1 cellular context compared by ENCODE assay signal in the genomic region with DNA sequence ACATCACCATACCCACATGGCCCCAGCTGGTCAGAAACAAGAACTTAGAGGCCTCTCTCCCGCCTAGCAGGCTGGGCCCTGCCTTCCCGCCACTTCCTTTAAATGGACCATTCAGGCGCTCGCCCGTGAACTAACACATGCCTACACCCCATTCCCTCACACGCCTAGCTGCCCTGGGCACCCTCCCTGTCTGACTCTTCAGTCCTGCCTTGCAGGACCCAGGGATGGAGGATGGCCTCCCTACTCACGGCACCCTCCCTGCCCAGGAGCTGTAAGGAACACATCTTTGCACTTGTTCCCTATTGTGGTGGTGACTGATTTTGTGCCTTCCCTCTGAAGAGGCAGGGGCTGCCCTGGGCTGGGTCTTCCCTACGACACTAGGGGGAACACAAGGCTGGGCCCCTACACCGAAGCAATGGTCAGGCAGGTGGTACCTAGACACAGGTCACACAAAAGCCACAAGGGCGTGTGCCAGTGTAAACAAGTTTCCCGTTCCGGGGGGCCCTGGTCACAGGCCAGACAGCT.
TF ChIP-seq lines count a peak whose summit lies in the region.

No MANE protein-coding gene starts in this region.

TF ChIP-seq in H1, 55 proteins besides CTCF, POLR2A, EP300 and RAD21:
- TF ChIP-seq SAP30 (IDR thresholded peaks at IDR 0.05; ENCODE audit: insufficient read depth, insufficient replicate concordance, low read length) (no peak), CREB1 (IDR thresholded peaks at IDR 0.05) (no peak), SIN3A (conservative IDR thresholded peaks at IDR 0.05 in 1 of 2, IDR thresholded peaks at IDR 0.05 in 1 of 2; ENCODE audit: low read depth in 1 of 2, low read length in 2 of 2) (no peak), CHD2 (IDR thresholded peaks at IDR 0.05; ENCODE audit: low read length) (no peak), HDAC6 (IDR thresholded peaks at IDR 0.05; ENCODE audit: low read depth, low read length) (no peak), JUND (IDR thresholded peaks at IDR 0.05; ENCODE audit: low read length) (no peak), CBX5 (IDR thresholded peaks at IDR 0.05; ENCODE audit: low read depth, low read length) (no peak), SIX5 (IDR thresholded peaks at IDR 0.05; ENCODE audit: low read depth, low read length) (no peak), JUN (IDR thresholded peaks at IDR 0.05; ENCODE audit: low read depth, low read length) (no peak), POU5F1 (IDR thresholded peaks at IDR 0.05; ENCODE audit: low read depth, low read length) (no peak), KDM1A (IDR thresholded peaks at IDR 0.05; ENCODE audit: borderline replicate concordance, low read length) (no peak), ASH2L (IDR thresholded peaks at IDR 0.05; ENCODE audit: low read length) (no peak), CHD7 (IDR thresholded peaks at IDR 0.05; ENCODE audit: insufficient replicate concordance, low read length) (no peak), ZNF274 (IDR thresholded peaks at IDR 0.05; ENCODE audit: borderline replicate concordance, extremely low read depth, low read length) (no peak), BCL11A (IDR thresholded peaks at IDR 0.05; ENCODE audit: low read depth in 2 of 2, low read length in 2 of 2) (no peak)
